In genomic region chr12:124446364-124446763, GRCh38 we compare ENCODE assay signal across 17 cellular contexts.
"Had no signal": no experiment of that assay in that cellular context is flagged by ENCODE, and none has a peak within 500 bp of the region (broad histone marks: within the 10 kb centered on the region; RNA-seq: fewer than 3 reads in every experiment).

No MANE protein-coding gene starts in this region.

- H3K4me1 ChIP-seq: psoas muscle had no signal

- H3K4me3 ChIP-seq: psoas muscle, tibial nerve had no signal

- H3K27me3 Mint-ChIP-seq: activated CD4-positive, alpha-beta memory T cell treated with anti-CD3 and anti-CD28 coated beads for 36 hours; activated CD4-positive, alpha-beta T cell treated with anti-CD3 and anti-CD28 coated beads for 36 hours; activated T-cell treated with anti-CD3 and anti-CD28 coated beads, Interleukin-2, amount 50 U/mL, for 24 hours; effector memory CD8-positive, alpha-beta T cell had no signal

- H3K4me3 Mint-ChIP-seq: activated CD4-positive, alpha-beta memory T cell treated with anti-CD3 and anti-CD28 coated beads for 36 hours; activated CD4-positive, alpha-beta T cell treated with anti-CD3 and anti-CD28 coated beads for 36 hours; activated T-cell treated with anti-CD3 and anti-CD28 coated beads, Interleukin-2, amount 50 U/mL, for 24 hours; effector memory CD8-positive, alpha-beta T cell; T-helper 2 cell treated with Interferon-gamma antibody and Interleukin-4, amounts not matched to agents 5 μg/mL and 100 μg/mL, for 36 hours had no signal

- ATAC-seq: activated CD4-positive, alpha-beta T cell treated with anti-CD3 and anti-CD28 coated beads for 36 hours; effector memory CD8-positive, alpha-beta T cell; foreskin keratinocyte; psoas muscle; stimulated activated naive CD8-positive, alpha-beta T cell treated with anti-CD3 and anti-CD28 coated beads, Interleukin-15, Interleukin-2, amounts not matched to agents 100 U/mL and 50 U/mL, for 24 hours had no signal

- H3K9me3 Mint-ChIP-seq: activated CD4-positive, alpha-beta memory T cell treated with anti-CD3 and anti-CD28 coated beads for 36 hours; activated T-cell treated with anti-CD3 and anti-CD28 coated beads, Interleukin-2, amount 50 U/mL, for 24 hours; activated T-helper 2 cell treated with anti-CD3 and anti-CD28 coated beads, Interferon-gamma antibody, Interleukin-2, Interleukin-4, amounts not matched to agents 10 μg/mL and 5 μg/mL and 100 μg/mL, durations not matched to agents 14 hours and 24 hours and 36 hours; effector memory CD8-positive, alpha-beta T cell; T-helper 2 cell treated with Interferon-gamma antibody and Interleukin-4, amounts not matched to agents 5 μg/mL and 100 μg/mL, for 36 hours had no signal

- H3K27ac ChIP-seq: foreskin keratinocyte, psoas muscle, tibial nerve had no signal

- DNase-seq: activated CD4-positive, alpha-beta memory T cell treated with anti-CD3 and anti-CD28 coated beads for 36 hours; activated CD4-positive, alpha-beta T cell treated with anti-CD3 and anti-CD28 coated beads for 36 hours; activated naive CD4-positive, alpha-beta T cell treated with Interleukin-2 at 50 U/mL for 16 hours; activated T-cell treated with anti-CD3 and anti-CD28 coated beads, Interleukin-2, amount 50 U/mL, for 24 hours; effector memory CD8-positive, alpha-beta T cell; foreskin keratinocyte; hypothalamus; islet precursor cell; mammary epithelial cell; midbrain; SK-N-SH; stimulated activated naive CD8-positive, alpha-beta T cell treated with anti-CD3 and anti-CD28 coated beads, Interleukin-15, Interleukin-2, amounts not matched to agents 100 U/mL and 50 U/mL, for 24 hours; substantia nigra had no signal

- H3K9me3 ChIP-seq: psoas muscle, SK-N-SH, tibial nerve had no signal

- H3K27me3 ChIP-seq: foreskin keratinocyte, tibial nerve had no signal

- H3K27ac Mint-ChIP-seq: activated CD4-positive, alpha-beta memory T cell treated with anti-CD3 and anti-CD28 coated beads for 36 hours; activated CD4-positive, alpha-beta T cell treated with anti-CD3 and anti-CD28 coated beads for 36 hours; activated T-cell treated with anti-CD3 and anti-CD28 coated beads, Interleukin-2, amount 50 U/mL, for 24 hours; activated T-helper 2 cell treated with anti-CD3 and anti-CD28 coated beads, Interferon-gamma antibody, Interleukin-2, Interleukin-4, amounts not matched to agents 10 μg/mL and 5 μg/mL and 100 μg/mL, durations not matched to agents 14 hours and 24 hours and 36 hours; T-helper 2 cell treated with Interferon-gamma antibody and Interleukin-4, amounts not matched to agents 5 μg/mL and 100 μg/mL, for 36 hours had no signal
